ENCODE assay signal across 23 cellular contexts in genomic region chr6:71011861-71012260, GRCh38. TPM values are rescaled to one million over a fixed set of nuclear protein-coding genes. Genes with fewer than 3 reads are reported as not detected.
DNase-seq lines count a peak whose midpoint lies in the region; ATAC-seq and TF ChIP-seq lines count a peak whose summit lies in the region.
"Had no signal": no experiment of that assay in that cellular context is flagged by ENCODE, and none has a peak within 500 bp of the region (broad histone marks: within the 10 kb centered on the region; RNA-seq: fewer than 3 reads in every experiment).

No MANE protein-coding gene starts in this region.

- H3K9me3 Mint-ChIP-seq in neural progenitor cell: peaks cover 3% of the 10 kb centered on the region
- peaks cover under 1% of the 10 kb centered on the region for H3K9me3 Mint-ChIP-seq in activated naive CD4-positive, alpha-beta T cell treated with anti-CD3 and anti-CD28 coated beads for 36 hours
- H3K9me3 Mint-ChIP-seq: CD4-positive, alpha-beta memory T cell had no signal

- no peaks in the 10 kb centered on the region for H3K36me3 Mint-ChIP-seq in neural progenitor cell
- no peaks in the 10 kb centered on the region for H3K36me3 Mint-ChIP-seq in activated naive CD4-positive, alpha-beta T cell treated with anti-CD3 and anti-CD28 coated beads for 36 hours (ENCODE audit: low read depth)
- H3K36me3 Mint-ChIP-seq: CD4-positive, alpha-beta memory T cell; IgD-negative memory B cell had no signal

- H3K27me3 Mint-ChIP-seq in neural progenitor cell (ENCODE audit: insufficient read depth, low read depth): no peaks in the 10 kb centered on the region
- peaks cover 11% of the 10 kb centered on the region for H3K27me3 Mint-ChIP-seq in activated naive CD4-positive, alpha-beta T cell treated with anti-CD3 and anti-CD28 coated beads for 36 hours (ENCODE audit: low read depth)

- H3K9me3 ChIP-seq in neural progenitor cell (ENCODE audit: low read depth): no peaks in the 10 kb centered on the region
- H3K9me3 ChIP-seq: Caco-2, HAP-1 had no signal

- H4K20me1 ChIP-seq in neural progenitor cell (ENCODE audit: low read depth): no peaks in the 10 kb centered on the region
- H4K20me1 ChIP-seq: BLaER1 treated with 17β-estradiol and CSF1 and Interleukin-3, amounts not matched to agents 10 nM and 100 nM had no signal

- no peak overlapping the region for H3K4me3 ChIP-seq in neural progenitor cell
- H3K4me3 ChIP-seq: BLaER1 treated with 17β-estradiol and CSF1 and Interleukin-3, amounts not matched to agents 10 nM and 100 nM; GM12878; HAP-1 had no signal

- peaks cover 10% of the 10 kb centered on the region for H3K4me1 ChIP-seq in neural progenitor cell
- H3K4me1 ChIP-seq: Caco-2 had no signal

- intact Hi-C loops in activated naive CD4-positive, alpha-beta T cell treated with anti-CD3 and anti-CD28 coated beads for 36 hours (cut with micrococcal nuclease): loop anchor here (1.0 to 5.0 kb wide), 7 partner anchors 55 to 701 kb away; partner anchors contain the start of gene B3GAT2

- peak overlapping the region; percentile 75 for H3K27ac Mint-ChIP-seq in neural progenitor cell
- H3K27ac Mint-ChIP-seq in activated naive CD4-positive, alpha-beta T cell treated with anti-CD3 and anti-CD28 coated beads for 36 hours: no peak overlapping the region
- H3K27ac Mint-ChIP-seq: CD4-positive, alpha-beta memory T cell; IgD-negative memory B cell had no signal

- peaks cover 18% of the 10 kb centered on the region for H3K4me1 Mint-ChIP-seq in neural progenitor cell
- H3K4me1 Mint-ChIP-seq in activated naive CD4-positive, alpha-beta T cell treated with anti-CD3 and anti-CD28 coated beads for 36 hours (ENCODE audit: low read depth): no peaks in the 10 kb centered on the region
- H3K4me1 Mint-ChIP-seq: CD4-positive, alpha-beta memory T cell had no signal

- no peak for ATAC-seq in HG03342 (IDR thresholded peaks at IDR 0.05; ENCODE audit: unreplicated experiment)

- DNase-seq in NCI-H2171 treated with DMSO at 0.1 percent for 48 hours (lab: John Stamatoyannopoulos, UW): peak; percentile 46
- no peak for DNase-seq in NCI-H2171 (lab: John Stamatoyannopoulos, UW)
- peak; percentile 74 for DNase-seq in NCI-H69 (lab: John Stamatoyannopoulos, UW)
- DNase-seq in astrocyte of the hippocampus (ENCODE audit: low read depth, low spot score): peak; percentile 37
- peak; percentile 42 for DNase-seq in neural progenitor cell (ENCODE audit: low spot score)
- no peak for DNase-seq in activated naive CD4-positive, alpha-beta T cell treated with anti-CD3 and anti-CD28 coated beads for 36 hours
- DNase-seq in foreskin melanocyte: no peak
- DNase-seq: ACHN; Caco-2; CD4-positive, alpha-beta memory T cell; DMS 273 treated with DMSO at 0.1 percent for 48 hours; DMS79 treated with DMSO at 0.1 percent for 48 hours; NCI-H2081; NCI-H510A; PC-3; RPMI8226; SHP77 had no signal

- CTCF ChIA-PET in activated naive CD4-positive, alpha-beta T cell treated with anti-CD3 and anti-CD28 coated beads for 36 hours (lab: Charles Lee): interaction anchor here (0.7 to 2.2 kb wide), 10 partner anchors 56 to 790 kb away, joined by 3 to 10 read pairs (median 4); no protein-coding TSS in a partner anchor

- no peak overlapping the region for H3K27ac ChIP-seq in neural progenitor cell
- H3K27ac ChIP-seq: 22Rv1; BLaER1 treated with 17β-estradiol and CSF1 and Interleukin-3, amounts not matched to agents 10 nM and 100 nM had no signal

- no peak overlapping the region for H3K4me3 Mint-ChIP-seq in neural progenitor cell
- no peak overlapping the region for H3K4me3 Mint-ChIP-seq in activated naive CD4-positive, alpha-beta T cell treated with anti-CD3 and anti-CD28 coated beads for 36 hours
- H3K4me3 Mint-ChIP-seq: CD4-positive, alpha-beta memory T cell; IgD-negative memory B cell had no signal

- peak overlapping the region; percentile 72 for H2AFZ ChIP-seq in neural progenitor cell (replicated peaks)

- no peak for TF ChIP-seq CTCF in neural progenitor cell (IDR thresholded peaks at IDR 0.05)

- H3K4me2 ChIP-seq in neural progenitor cell: no peak overlapping the region

- no peaks in the 10 kb centered on the region for H3K79me2 ChIP-seq in neural progenitor cell (ENCODE audit: low read depth)

- H3F3A ChIP-seq in neural progenitor cell (ENCODE audit: low read depth): no peaks in the 10 kb centered on the region

- no peaks in the 10 kb centered on the region for H3K36me3 ChIP-seq in neural progenitor cell
- H3K36me3 ChIP-seq: BLaER1 treated with 17β-estradiol and CSF1 and Interleukin-3, amounts not matched to agents 10 nM and 100 nM; HAP-1 had no signal

- H3K9ac ChIP-seq in neural progenitor cell: no peak overlapping the region
- H3K9ac ChIP-seq: BLaER1 treated with 17β-estradiol and CSF1 and Interleukin-3, amounts not matched to agents 10 nM and 100 nM had no signal

- H3K27me3 ChIP-seq in neural progenitor cell: no peaks in the 10 kb centered on the region
- H3K27me3 ChIP-seq: BLaER1 treated with 17β-estradiol and CSF1 and Interleukin-3, amounts not matched to agents 10 nM and 100 nM had no signal

RNA-seq across cellular contexts. Expression of gene B3GAT2, which starts 55.0 kb away (rescaled TPM):
- 0.71 and 0.77 TPM in 2 replicates for total RNA-seq in neural progenitor cell (ENCODE audit: low replicate concordance)
- total RNA-seq in activated naive CD4-positive, alpha-beta T cell treated with anti-CD3 and anti-CD28 coated beads for 36 hours: not detected
- total RNA-seq: CD4-positive, alpha-beta memory T cell; GM12878; PC-3 had no signal

Comparison
In these comparisons a context has a peak if more than half of its experiments do, and no peak if none do; other contexts are left out.
1. DNase-seq: peak in NCI-H2171 treated with DMSO at 0.1 percent for 48 hours (single experiment), NCI-H69 (single experiment), astrocyte of the hippocampus (single experiment) and neural progenitor cell (single experiment); none in NCI-H2171 (single experiment), activated naive CD4-positive, alpha-beta T cell treated with anti-CD3 and anti-CD28 coated beads for 36 hours (single experiment) and foreskin melanocyte (single experiment).